In the genomic region with DNA sequence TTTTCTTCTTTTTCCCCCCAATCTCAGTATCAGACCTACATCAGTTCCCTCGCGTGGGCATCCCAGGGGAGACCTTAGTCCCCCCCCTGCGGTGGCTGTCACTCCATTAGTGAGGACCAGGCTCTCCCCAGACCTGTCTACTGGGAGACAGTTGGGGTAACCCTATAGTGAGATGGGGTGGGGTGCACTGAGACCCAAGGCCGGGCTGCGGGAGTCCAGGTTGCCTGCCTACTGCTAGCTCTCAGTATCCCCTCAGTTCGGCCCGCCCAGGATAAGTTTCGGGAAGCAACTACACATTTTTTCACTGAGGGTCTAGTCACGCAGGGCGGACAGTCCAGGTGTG, we compare ENCODE assay signal across 8 cellular contexts. TPM values are rescaled to one million over a fixed set of nuclear protein-coding genes. Genes with fewer than 3 reads are reported as not detected.
A peak's percentile ranks its signal among the peaks of the same experiment; 100 is the strongest.
DNase-seq lines count a peak whose midpoint lies in the region; ATAC-seq lines count a peak whose summit lies in the region.

No MANE protein-coding gene starts in this region.

- in situ Hi-C loops in HAP-1 (cut with MboI; ENCODE audit: low sequenced_read_pairs), result no loop called here

- H3K36me3 Mint-ChIP-seq in activated CD8-positive, alpha-beta T cell treated with anti-CD3 and anti-CD28 coated beads, Interleukin-2, amount 10 ng/mL, durations not matched to agents 7 days and 5 days (ENCODE audit: low read depth), result no peaks in the 10 kb centered on the region

- peak overlapping the region; percentile 84 for H3K27ac Mint-ChIP-seq in activated CD8-positive, alpha-beta T cell treated with anti-CD3 and anti-CD28 coated beads, Interleukin-2, amount 10 ng/mL, durations not matched to agents 7 days and 5 days

- CTCF ChIA-PET in activated CD8-positive, alpha-beta T cell treated with anti-CD3 and anti-CD28 coated beads, Interleukin-2, amount 10 ng/mL, durations not matched to agents 7 days and 5 days (lab: Charles Lee), result interaction anchor here (0.6 to 1.2 kb wide), 3 partner anchors 77 to 141 kb away, joined by 3 to 4 read pairs (median 3); no protein-coding TSS in a partner anchor

- POLR2A ChIA-PET in activated CD8-positive, alpha-beta T cell treated with anti-CD3 and anti-CD28 coated beads, Interleukin-2, amount 10 ng/mL, durations not matched to agents 7 days and 5 days (lab: Charles Lee), result interaction anchor here (0.6 to 1.1 kb wide), 4 partner anchors 11 to 327 kb away, joined by 3 to 4 read pairs (median 4); no protein-coding TSS in a partner anchor

- peak overlapping the region; percentile 40 for H3K4me3 ChIP-seq in HAP-1
- H3K4me3 ChIP-seq in iPS-11a (ENCODE audit: low read depth, low read length), result peak overlapping the region; percentile 47

- H3K9me3 ChIP-seq in HAP-1, result no peaks in the 10 kb centered on the region

- no peak for DNase-seq in HAP-1 (ENCODE audit: low spot score in 2 of 2)
- no peak for DNase-seq in activated CD8-positive, alpha-beta T cell treated with anti-CD3 and anti-CD28 coated beads, Interleukin-2, amount 10 ng/mL, durations not matched to agents 7 days and 5 days
- DNase-seq in stimulated activated naive CD8-positive, alpha-beta T cell treated with anti-CD3 and anti-CD28 coated beads, Interleukin-15, Interleukin-2, amounts not matched to agents 100 U/mL and 50 U/mL, for 24 hours, result peak; percentile 12
- no peak for DNase-seq in CD1c-positive myeloid dendritic cell (ENCODE audit: extremely low spot score)
- no peak for DNase-seq in AG20443 (ENCODE audit: low spot score)
- DNase-seq in kidney glomerular epithelial cell (lab: John Stamatoyannopoulos, UW), result no peak

- ATAC-seq in activated CD8-positive, alpha-beta T cell treated with anti-CD3 and anti-CD28 coated beads, Interleukin-2, amount 10 ng/mL, durations not matched to agents 7 days and 5 days, result no peak
- no peak for ATAC-seq in stimulated activated naive CD8-positive, alpha-beta T cell treated with anti-CD3 and anti-CD28 coated beads, Interleukin-15, Interleukin-2, amounts not matched to agents 100 U/mL and 50 U/mL, for 24 hours
- ATAC-seq in HG02763 (IDR thresholded peaks at IDR 0.05; ENCODE audit: unreplicated experiment), result no peak

- peaks cover 42% of the 10 kb centered on the region for H3K4me1 Mint-ChIP-seq in activated CD8-positive, alpha-beta T cell treated with anti-CD3 and anti-CD28 coated beads, Interleukin-2, amount 10 ng/mL, durations not matched to agents 7 days and 5 days (ENCODE audit: low read depth)

- no peaks in the 10 kb centered on the region for H3K36me3 ChIP-seq in HAP-1 (replicated peaks)

- peak overlapping the region; percentile 75 for H3K4me3 Mint-ChIP-seq in activated CD8-positive, alpha-beta T cell treated with anti-CD3 and anti-CD28 coated beads, Interleukin-2, amount 10 ng/mL, durations not matched to agents 7 days and 5 days

- no peaks in the 10 kb centered on the region for H3K27me3 Mint-ChIP-seq in activated CD8-positive, alpha-beta T cell treated with anti-CD3 and anti-CD28 coated beads, Interleukin-2, amount 10 ng/mL, durations not matched to agents 7 days and 5 days (ENCODE audit: low read depth)

- no peaks in the 10 kb centered on the region for H3K9me3 Mint-ChIP-seq in activated CD8-positive, alpha-beta T cell treated with anti-CD3 and anti-CD28 coated beads, Interleukin-2, amount 10 ng/mL, durations not matched to agents 7 days and 5 days (ENCODE audit: insufficient read depth)

- no peaks in the 10 kb centered on the region for H3K27me3 ChIP-seq in HAP-1 (ENCODE audit: low read depth)

- peaks cover 10% of the 10 kb centered on the region for H3K4me1 ChIP-seq in HAP-1

RNA-seq across cellular contexts. Expression of gene DCUN1D1, which starts 0.7 kb away (rescaled TPM):
- total RNA-seq in activated CD8-positive, alpha-beta T cell treated with anti-CD3 and anti-CD28 coated beads, Interleukin-2, amount 10 ng/mL, durations not matched to agents 7 days and 5 days, result 10 to 100 TPM; 80.8 to 84.5 TPM
